Comparison of ENCODE assay signal across 15 cellular contexts in genomic region chr2:46382331-46383112, GRCh38.
"Had no signal": no experiment of that assay in that cellular context is flagged by ENCODE, and none has a peak within 500 bp of the region (broad histone marks: within the 10 kb centered on the region; RNA-seq: fewer than 3 reads in every experiment).

No MANE protein-coding gene starts in this region.

- H3K27ac Mint-ChIP-seq: stimulated activated naive CD8-positive, alpha-beta T cell treated with anti-CD3 and anti-CD28 coated beads, Interleukin-15, Interleukin-2, amounts not matched to agents 100 ng/mL and 50 ng/mL, for 24 hours had no signal

- H3K9me3 ChIP-seq: breast epithelium, esophagus muscularis mucosa, mucosa of descending colon, right atrium auricular region, SJSA1, suprapubic skin, upper lobe of right lung had no signal

- H3K27ac ChIP-seq: esophagus muscularis mucosa, right atrium auricular region, SJSA1, suprapubic skin, upper lobe of right lung had no signal

- H3K36me3 Mint-ChIP-seq: naive thymus-derived CD4-positive, alpha-beta T cell had no signal

- H3K27me3 ChIP-seq: breast epithelium, esophagus muscularis mucosa, right atrium auricular region, SJSA1, suprapubic skin, upper lobe of right lung had no signal

- ATAC-seq: mucosa of descending colon; naive thymus-derived CD4-positive, alpha-beta T cell had no signal

- H3K4me1 ChIP-seq: breast epithelium, SJSA1 had no signal

- H3K4me3 Mint-ChIP-seq: naive thymus-derived CD4-positive, alpha-beta T cell; stimulated activated naive CD8-positive, alpha-beta T cell treated with anti-CD3 and anti-CD28 coated beads, Interleukin-15, Interleukin-2, amounts not matched to agents 100 ng/mL and 50 ng/mL, for 24 hours had no signal

- H3K9me3 Mint-ChIP-seq: naive thymus-derived CD4-positive, alpha-beta T cell; stimulated activated naive CD8-positive, alpha-beta T cell treated with anti-CD3 and anti-CD28 coated beads, Interleukin-15, Interleukin-2, amounts not matched to agents 100 ng/mL and 50 ng/mL, for 24 hours had no signal

- H3K4me3 ChIP-seq: breast epithelium, esophagus muscularis mucosa, mucosa of descending colon, right atrium auricular region, SJSA1, suprapubic skin, upper lobe of right lung had no signal

- DNase-seq: activated CD4-positive, alpha-beta T cell treated with anti-CD3 and anti-CD28 coated beads, Interleukin-2, amount 50 U/mL, for 4 hours; activated CD4-positive, CD25-positive, alpha-beta regulatory T cell; activated naive CD4-positive, alpha-beta T cell; mucosa of descending colon; small intestine; stimulated activated CD4-positive, alpha-beta T cell treated with anti-CD3 and anti-CD28 coated beads, Interleukin-4, amount 100 ng/mL, for 4 hours; SW 1271; upper lobe of right lung had no signal

- H3K27me3 Mint-ChIP-seq: naive thymus-derived CD4-positive, alpha-beta T cell; stimulated activated naive CD8-positive, alpha-beta T cell treated with anti-CD3 and anti-CD28 coated beads, Interleukin-15, Interleukin-2, amounts not matched to agents 100 ng/mL and 50 ng/mL, for 24 hours had no signal
